ENCODE assay signal across 15 cellular contexts in genomic region chr3:152126260-152126659, GRCh38.
DNase-seq lines count a peak whose midpoint lies in the region; ATAC-seq, FAIRE-seq and TF ChIP-seq lines count a peak whose summit lies in the region.
"Had no signal": no experiment of that assay in that cellular context is flagged by ENCODE, and none has a peak within 500 bp of the region (broad histone marks: within the 10 kb centered on the region; RNA-seq: fewer than 3 reads in every experiment).

No MANE protein-coding gene starts in this region.

- peak; percentile 29 for DNase-seq in A172 (ENCODE audit: low spot score)
- no peak for DNase-seq in GM19239 (ENCODE audit: insufficient read length, low spot score)
- peak; percentile 36 for DNase-seq in fibroblast of the aortic adventitia (ENCODE audit: low read depth)
- DNase-seq in G401 (ENCODE audit: low spot score) = no peak
- no peak for DNase-seq in Caco-2
- no peak for DNase-seq in left colon
- DNase-seq in GM23338 (ENCODE audit: low spot score) = no peak
- DNase-seq: CD8-positive, alpha-beta memory T cell; cortex of kidney; NCI-H1092 treated with DMSO at 0.1 percent for 48 hours; NCI-H524 treated with DMSO at 0.1 percent for 48 hours; stomach had no signal

- H3F3A ChIP-seq in GM23338 (replicated peaks; ENCODE audit: low read depth) = no peaks in the 10 kb centered on the region

- H3K36me3 ChIP-seq in Caco-2 (ENCODE audit: control insufficient read depth, insufficient read depth, low read length) (no peaks in the 10 kb centered on the region), GM23338 (ENCODE audit: insufficient read depth) (no peaks in the 10 kb centered on the region)
- H3K36me3 ChIP-seq: ascending aorta, stomach had no signal

- no peak overlapping the region for H3K4me2 ChIP-seq in GM23338

- in situ Hi-C loops in G401 (cut with HindIII; ENCODE audit: low sequenced_read_pairs) = no loop called here

- POLR2A ChIA-PET in Caco-2 (lab: Charles Lee) = no interaction called here

- intact Hi-C loops in Caco-2 (cut with micrococcal nuclease; ENCODE audit: unreplicated experiment) (no loop called here), left colon (cut with DNase I, micrococcal nuclease) (no loop called here)

- no peaks in the 10 kb centered on the region for H4K20me1 ChIP-seq in GM23338 (replicated peaks; ENCODE audit: insufficient read depth)

- BruUV-seq in Caco-2 (replicated peaks; lab: Mats Ljungman, UMichigan) = no TSS peak

- no peak overlapping the region for H3K4me3 Mint-ChIP-seq in activated T-helper 17 cell treated with anti-CD3 and anti-CD28 coated beads, Interleukin-2, amount 50 U/mL, for 72 hours
- no peak overlapping the region for H3K4me3 Mint-ChIP-seq in Caco-2 (ENCODE audit: unreplicated experiment)
- no peak overlapping the region for H3K4me3 Mint-ChIP-seq in GM23338
- H3K4me3 Mint-ChIP-seq: CD8-positive, alpha-beta memory T cell had no signal

- no peaks in the 10 kb centered on the region for H3K9me3 ChIP-seq in Caco-2
- H3K9me3 ChIP-seq: ascending aorta, stomach had no signal

- no peak overlapping the region for H3K27ac ChIP-seq in GM23338 (ENCODE audit: low read depth)
- H3K27ac ChIP-seq: ascending aorta, stomach had no signal

- H3K27me3 ChIP-seq in Caco-2 (replicated peaks; ENCODE audit: control insufficient read depth, insufficient read depth, low read length) = no peaks in the 10 kb centered on the region
- H3K27me3 ChIP-seq in GM23338 (ENCODE audit: insufficient read depth) = no peaks in the 10 kb centered on the region
- H3K27me3 ChIP-seq: ascending aorta, stomach had no signal

- ATAC-seq in activated T-helper 17 cell treated with anti-CD3 and anti-CD28 coated beads, Interleukin-2, amount 50 U/mL, for 72 hours (replicated peaks) = peak; percentile 22
- no peak for ATAC-seq in left colon
- ATAC-seq in GM23338 = no peak

- no peaks in the 10 kb centered on the region for H3K79me2 ChIP-seq in GM23338 (replicated peaks; ENCODE audit: insufficient read depth)

- peak; percentile 58 for FAIRE-seq in GM19239 (lab: Jason Lieb, UNC)
- FAIRE-seq: urothelium cell line had no signal

- CTCF ChIA-PET in Caco-2 (lab: Charles Lee) = no interaction called here

- TF ChIP-seq CTCF in fibroblast of the aortic adventitia (IDR thresholded peaks at IDR 0.05; ENCODE audit: insufficient read depth, low read length) (no peak), Caco-2 (IDR thresholded peaks at IDR 0.05; ENCODE audit: insufficient read depth in 1 of 2, low read depth in 1 of 2, low read length in 1 of 2, severe bottlenecking in 1 of 2, unreplicated experiment in 1 of 2) (no peak), GM23338 (conservative IDR thresholded peaks at IDR 0.05; ENCODE audit: low read depth in 2 of 2) (no peak)

- peaks cover 6% of the 10 kb centered on the region for H3K4me1 Mint-ChIP-seq in activated T-helper 17 cell treated with anti-CD3 and anti-CD28 coated beads, Interleukin-2, amount 50 U/mL, for 72 hours
- H3K4me1 Mint-ChIP-seq in Caco-2 (ENCODE audit: low read depth, unreplicated experiment) (no peaks in the 10 kb centered on the region), GM23338 (no peaks in the 10 kb centered on the region)

- H3K36me3 Mint-ChIP-seq in activated T-helper 17 cell treated with anti-CD3 and anti-CD28 coated beads, Interleukin-2, amount 50 U/mL, for 72 hours (ENCODE audit: low read depth) = no peaks in the 10 kb centered on the region
- H3K36me3 Mint-ChIP-seq in Caco-2 (ENCODE audit: insufficient read depth, unreplicated experiment) (no peaks in the 10 kb centered on the region), GM23338 (ENCODE audit: low read depth) (no peaks in the 10 kb centered on the region)

- H3K4me3 ChIP-seq in fibroblast of the aortic adventitia (ENCODE audit: low read depth, low read length) = no peak overlapping the region
- H3K4me3 ChIP-seq in Caco-2 (ENCODE audit: low read depth, low read length) = no peak overlapping the region
- no peak overlapping the region for H3K4me3 ChIP-seq in GM23338
- H3K4me3 ChIP-seq: ascending aorta, stomach had no signal

- H3K9me2 ChIP-seq in GM23338 (ENCODE audit: insufficient read depth) = no peaks in the 10 kb centered on the region

- no peak overlapping the region for H2AFZ ChIP-seq in GM23338

- no peaks in the 10 kb centered on the region for H3K27me3 Mint-ChIP-seq in activated T-helper 17 cell treated with anti-CD3 and anti-CD28 coated beads, Interleukin-2, amount 50 U/mL, for 72 hours
- no peaks in the 10 kb centered on the region for H3K27me3 Mint-ChIP-seq in Caco-2 (ENCODE audit: insufficient read depth, unreplicated experiment)
- H3K27me3 Mint-ChIP-seq in GM23338 (ENCODE audit: insufficient read depth, low read depth, poor library complexity) = no peaks in the 10 kb centered on the region
- H3K27me3 Mint-ChIP-seq: CD8-positive, alpha-beta memory T cell had no signal

- no peaks in the 10 kb centered on the region for H3K9me3 Mint-ChIP-seq in activated T-helper 17 cell treated with anti-CD3 and anti-CD28 coated beads, Interleukin-2, amount 50 U/mL, for 72 hours
- H3K9me3 Mint-ChIP-seq in Caco-2 (ENCODE audit: unreplicated experiment) (no peaks in the 10 kb centered on the region), GM23338 (no peaks in the 10 kb centered on the region)
- H3K9me3 Mint-ChIP-seq: CD8-positive, alpha-beta memory T cell had no signal

- no peak overlapping the region for H3K27ac Mint-ChIP-seq in activated T-helper 17 cell treated with anti-CD3 and anti-CD28 coated beads, Interleukin-2, amount 50 U/mL, for 72 hours
- H3K27ac Mint-ChIP-seq in Caco-2 (ENCODE audit: unreplicated experiment) = no peak overlapping the region
- H3K27ac Mint-ChIP-seq in GM23338 = no peak overlapping the region
- H3K27ac Mint-ChIP-seq: CD8-positive, alpha-beta memory T cell had no signal

- H3K4me1 ChIP-seq in Caco-2 (no peaks in the 10 kb centered on the region), GM23338 (ENCODE audit: insufficient read depth) (no peaks in the 10 kb centered on the region)
- H3K4me1 ChIP-seq: stomach had no signal

TF ChIP-seq in GM23338, 12 proteins besides CTCF, POLR2A, EP300 and RAD21 (continues in another document):
- TF ChIP-seq EZH2phosphoT487 (IDR thresholded peaks at IDR 0.05; ENCODE audit: unreplicated experiment) = no peak
- no peak for TF ChIP-seq ZNF114 (CRISPR knock-in tag; IDR thresholded peaks at IDR 0.05)
- no peak for TF ChIP-seq EZH2 (IDR thresholded peaks at IDR 0.05; ENCODE audit: low read depth, unreplicated experiment)
- TF ChIP-seq ETS1 (IDR thresholded peaks at IDR 0.05) = no peak
- TF ChIP-seq ZNF331 (CRISPR knock-in tag; IDR thresholded peaks at IDR 0.05; ENCODE audit: low read depth) = no peak

Comparison
In these comparisons a context has a peak if more than half of its experiments do, and no peak if none do; other contexts are left out.
1. DNase-seq: peak in A172 (single experiment) and fibroblast of the aortic adventitia (single experiment); none in GM19239 (single experiment), G401 (single experiment), Caco-2 (0 of 2), left colon (0 of 2) and GM23338 (single experiment).